2 cellular contexts compared by ENCODE assay signal in the genomic region with DNA sequence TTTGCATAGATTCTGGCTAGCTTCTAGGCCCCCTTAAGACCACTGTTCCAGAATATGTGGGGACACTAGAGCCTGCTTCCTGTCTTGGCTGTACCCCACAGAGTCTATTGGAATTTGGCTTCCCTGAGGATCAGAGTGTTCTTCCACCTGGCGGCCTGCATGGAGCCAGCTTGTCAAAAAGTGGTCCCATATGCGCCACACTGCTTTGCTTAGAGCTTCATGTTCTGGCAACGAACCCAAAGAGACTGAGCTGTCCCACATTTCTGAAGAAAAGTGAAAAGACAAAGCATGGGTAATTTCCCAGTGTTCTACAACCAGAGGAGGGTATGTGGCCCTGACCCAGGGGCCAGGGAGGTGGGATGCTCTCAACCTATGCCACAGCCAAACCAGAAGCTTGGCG.
TF ChIP-seq lines count a peak whose summit lies in the region.

No MANE protein-coding gene starts in this region.

TF ChIP-seq in GM12878, 131 proteins besides CTCF, POLR2A, EP300 and RAD21:
- TF ChIP-seq KAT2A (conservative IDR thresholded peaks at IDR 0.05; ENCODE audit: control insufficient read depth, low read depth, low read length) (no peak), ZNF24 (IDR thresholded peaks at IDR 0.05) (no peak)

TF ChIP-seq in H1, 55 proteins besides CTCF, POLR2A, EP300 and RAD21:
- no peak for TF ChIP-seq CBX5 (IDR thresholded peaks at IDR 0.05; ENCODE audit: low read depth, low read length)
- TF ChIP-seq GABPA (IDR thresholded peaks at IDR 0.05; ENCODE audit: borderline replicate concordance, insufficient read depth, low read length), result no peak
- TF ChIP-seq RBBP5 (IDR thresholded peaks at IDR 0.05; ENCODE audit: borderline replicate concordance, low read depth, low read length), result no peak
- no peak for TF ChIP-seq CBX8 (IDR thresholded peaks at IDR 0.05; ENCODE audit: borderline replicate concordance, low read depth, low read length)
